ENCODE assay signal across 31 cellular contexts in the genomic region with DNA sequence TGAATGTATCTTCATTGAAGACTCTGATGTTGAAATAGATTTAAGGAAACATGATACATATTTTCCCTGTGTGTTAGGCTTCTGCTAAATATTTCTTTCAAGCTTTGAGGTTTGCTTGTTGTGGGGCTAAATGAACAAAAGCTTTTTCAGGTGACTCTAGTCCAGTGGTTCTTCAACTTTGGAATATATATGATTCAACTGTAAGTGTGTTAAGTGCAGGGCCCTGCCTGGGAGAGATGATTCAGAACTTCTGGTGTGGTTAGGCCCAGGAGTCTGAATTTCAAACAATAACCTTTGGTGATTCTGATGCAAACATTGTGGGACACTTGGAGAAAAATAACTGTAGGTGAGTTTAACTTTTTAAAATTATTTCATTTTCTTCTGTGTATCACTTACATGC.
"Had no signal": no experiment of that assay in that cellular context is flagged by ENCODE, and none has a peak within 500 bp of the region (broad histone marks: within the 10 kb centered on the region; RNA-seq: fewer than 3 reads in every experiment).

No MANE protein-coding gene starts in this region.

- H3K4me3 Mint-ChIP-seq: activated naive CD4-positive, alpha-beta T cell treated with anti-CD3 and anti-CD28 coated beads for 36 hours; activated naive CD8-positive, alpha-beta T cell treated with anti-CD3 and anti-CD28 coated beads, Interleukin-2, amount 10 ng/mL, durations not matched to agents 7 days and 5 days; naive thymus-derived CD4-positive, alpha-beta T cell; neural crest cell; T-helper 1 cell treated with Interleukin-12 subunit alpha and Interleukin-12 subunit beta and Interleukin-4 antibody, amounts not matched to agents 30 μg/mL and 1 μg/mL, for 36 hours had no signal

- H3K4me3 ChIP-seq: body of pancreas, cardiac muscle cell, coronary artery, dorsolateral prefrontal cortex, gastroesophageal sphincter, hepatocyte, psoas muscle, right atrium auricular region, spleen, testis, transverse colon had no signal

- H3K27me3 ChIP-seq: body of pancreas, cardiac muscle cell, dorsolateral prefrontal cortex, gastroesophageal sphincter, hepatocyte, right atrium auricular region, spleen, testis, transverse colon had no signal

- H3K27ac ChIP-seq: cardiac muscle cell, coronary artery, dorsolateral prefrontal cortex, gastroesophageal sphincter, hepatocyte, parathyroid adenoma, psoas muscle, right atrium auricular region, spleen, testis, transverse colon, VCaP had no signal

- H3K4me1 Mint-ChIP-seq: activated naive CD8-positive, alpha-beta T cell treated with anti-CD3 and anti-CD28 coated beads, Interleukin-2, amount 10 ng/mL, durations not matched to agents 7 days and 5 days; naive thymus-derived CD4-positive, alpha-beta T cell had no signal

- H3K9me3 Mint-ChIP-seq: activated naive CD4-positive, alpha-beta T cell treated with anti-CD3 and anti-CD28 coated beads for 36 hours; activated naive CD8-positive, alpha-beta T cell treated with anti-CD3 and anti-CD28 coated beads, Interleukin-2, amount 10 ng/mL, durations not matched to agents 7 days and 5 days; neural crest cell; T-helper 1 cell treated with Interleukin-12 subunit alpha and Interleukin-12 subunit beta and Interleukin-4 antibody, amounts not matched to agents 30 μg/mL and 1 μg/mL, for 36 hours had no signal

- H3K36me3 Mint-ChIP-seq: activated naive CD8-positive, alpha-beta T cell treated with anti-CD3 and anti-CD28 coated beads, Interleukin-2, amount 10 ng/mL, durations not matched to agents 7 days and 5 days; naive thymus-derived CD4-positive, alpha-beta T cell had no signal

- H3K9me3 ChIP-seq: body of pancreas, gastroesophageal sphincter, psoas muscle, right atrium auricular region, spleen, testis, transverse colon had no signal

- H3K27ac Mint-ChIP-seq: activated naive CD4-positive, alpha-beta T cell treated with anti-CD3 and anti-CD28 coated beads for 36 hours; activated naive CD8-positive, alpha-beta T cell treated with anti-CD3 and anti-CD28 coated beads, Interleukin-2, amount 10 ng/mL, durations not matched to agents 7 days and 5 days; naive thymus-derived CD4-positive, alpha-beta T cell; T-helper 1 cell treated with Interleukin-12 subunit alpha and Interleukin-12 subunit beta and Interleukin-4 antibody, amounts not matched to agents 30 μg/mL and 1 μg/mL, for 36 hours had no signal

- DNase-seq: activated CD4-positive, alpha-beta T cell treated with anti-CD3 and anti-CD28 coated beads for 48 hours; activated CD4-positive, alpha-beta T cell treated with anti-CD3 and anti-CD28 coated beads, Interleukin-2, amount 50 U/mL, for 48 hours; activated CD8-positive, alpha-beta memory T cell treated with anti-CD3 and anti-CD28 coated beads for 24 hours; activated effector memory CD4-positive, alpha-beta T cell treated with Interleukin-2 at 50 U/mL for 16 hours; activated naive CD4-positive, alpha-beta T cell treated with anti-CD3 and anti-CD28 coated beads for 36 hours; activated naive CD8-positive, alpha-beta T cell treated with anti-CD3 and anti-CD28 coated beads, Interleukin-2, amount 10 ng/mL, durations not matched to agents 7 days and 5 days; body of pancreas; cerebellar nuclear complex; dorsolateral prefrontal cortex; effector memory CD4-positive, alpha-beta T cell; left colon; midbrain; naive thymus-derived CD4-positive, alpha-beta T cell; occipital lobe; psoas muscle; spleen; stimulated activated naive CD4-positive, alpha-beta T cell; SW 1271; T-helper 9 cell; testis; transverse colon had no signal

- ATAC-seq: activated CD4-positive, CD25-positive, alpha-beta regulatory T cell treated with anti-CD3 and anti-CD28 coated beads, Interleukin-2, amount 50 U/mL, for 24 hours; body of pancreas; gastroesophageal sphincter; left colon; naive thymus-derived CD4-positive, alpha-beta T cell; psoas muscle had no signal

- H3K4me1 ChIP-seq: gastroesophageal sphincter, parathyroid adenoma, psoas muscle, right atrium auricular region, spleen, testis, transverse colon had no signal

- H3K27me3 Mint-ChIP-seq: activated naive CD8-positive, alpha-beta T cell treated with anti-CD3 and anti-CD28 coated beads, Interleukin-2, amount 10 ng/mL, durations not matched to agents 7 days and 5 days; naive thymus-derived CD4-positive, alpha-beta T cell had no signal

- H3K36me3 ChIP-seq: cardiac muscle cell, gastroesophageal sphincter, right atrium auricular region, spleen, transverse colon had no signal
